8 cellular contexts compared by ENCODE assay signal in genomic region chr21:43865471-43866181, GRCh38. TPM values are rescaled to one million over a fixed set of nuclear protein-coding genes. Genes with fewer than 3 reads are reported as not detected.
DNase-seq lines count a peak whose midpoint lies in the region; ATAC-seq and TF ChIP-seq lines count a peak whose summit lies in the region.

No MANE protein-coding gene starts in this region.

- no peak for TF ChIP-seq POLR2A in breast epithelium (IDR thresholded peaks at IDR 0.05)

- no peaks in the 10 kb centered on the region for H3K9me3 Mint-ChIP-seq in T-helper 2 cell treated with Interferon-gamma antibody and Interleukin-4, amounts not matched to agents 5 μg/mL and 100 μg/mL, for 36 hours

- ATAC-seq in GM19467 (IDR thresholded peaks at IDR 0.05; ENCODE audit: unreplicated experiment) (no peak), HG03521 (IDR thresholded peaks at IDR 0.05; ENCODE audit: unreplicated experiment) (no peak)

- H3K27me3 Mint-ChIP-seq in T-helper 2 cell treated with Interferon-gamma antibody and Interleukin-4, amounts not matched to agents 5 μg/mL and 100 μg/mL, for 36 hours (ENCODE audit: low read depth), result no peaks in the 10 kb centered on the region

- intact Hi-C loops in breast epithelium (cut with DNase I; ENCODE audit: low total_unique reads), result loop anchor here (5.0 kb wide), 1 partner anchor 72 kb away; no protein-coding TSS in a partner anchor

- no peaks in the 10 kb centered on the region for H3K9me3 ChIP-seq in breast epithelium

- peak overlapping the region; percentile 87 for H3K4me3 Mint-ChIP-seq in T-helper 2 cell treated with Interferon-gamma antibody and Interleukin-4, amounts not matched to agents 5 μg/mL and 100 μg/mL, for 36 hours

- peaks cover 4 to 7% of the 10 kb centered on the region in 2 donors for H3K4me1 ChIP-seq in breast epithelium

- peaks cover 32% of the 10 kb centered on the region for H3K4me1 Mint-ChIP-seq in T-helper 2 cell treated with Interferon-gamma antibody and Interleukin-4, amounts not matched to agents 5 μg/mL and 100 μg/mL, for 36 hours (ENCODE audit: low read depth)

- H3K36me3 Mint-ChIP-seq in T-helper 2 cell treated with Interferon-gamma antibody and Interleukin-4, amounts not matched to agents 5 μg/mL and 100 μg/mL, for 36 hours (ENCODE audit: low read depth), result peaks cover 30% of the 10 kb centered on the region

- H3K27ac ChIP-seq in breast epithelium, result peak overlapping the region; percentile 93 to 96

- H3K27me3 ChIP-seq in H7 (ENCODE audit: control insufficient read depth, insufficient read depth, low read length) (peaks cover 11% of the 10 kb centered on the region), breast epithelium (no peaks in the 10 kb centered on the region)

- H3K36me3 ChIP-seq in H7 (replicated peaks; ENCODE audit: control insufficient read depth, insufficient read depth, low read length) (no peaks in the 10 kb centered on the region), breast epithelium (no peaks in the 10 kb centered on the region)

- peak; percentile 10 for DNase-seq in AG09319 (ENCODE audit: extremely low read depth, low read depth)
- DNase-seq in H7, result peak; percentile 89
- peak; percentile 56 for DNase-seq in T-helper 2 cell treated with Interferon-gamma antibody and Interleukin-4, amounts not matched to agents 5 μg/mL and 100 μg/mL, for 36 hours (ENCODE audit: low spot score)
- no peak for DNase-seq in breast epithelium (ENCODE audit: low spot score in 2 of 2)
- peak; percentile 45 for DNase-seq in kidney tubule cell (ENCODE audit: low spot score)
- peak; percentile 54 to 65 for DNase-seq in stimulated activated CD4-positive, alpha-beta T cell treated with anti-CD3 and anti-CD28 coated beads, Interleukin-2, amount 100 ng/mL, for 24 hours

- peak overlapping the region; percentile 57 for H3K4me3 ChIP-seq in H7 (ENCODE audit: insufficient read depth, low read depth, low read length)
- H3K4me3 ChIP-seq in breast epithelium, result peak overlapping the region; percentile 75 to 93 (median 89)

- TF ChIP-seq CTCF in AG09319 (IDR thresholded peaks at IDR 0.05; ENCODE audit: low read depth, low read length) (no peak), breast epithelium (IDR thresholded peaks at IDR 0.05) (no peak)

- H3K27ac Mint-ChIP-seq in T-helper 2 cell treated with Interferon-gamma antibody and Interleukin-4, amounts not matched to agents 5 μg/mL and 100 μg/mL, for 36 hours, result peak overlapping the region; percentile 91

RNA-seq across cellular contexts. Expression of gene AGPAT3, which starts 0.6 kb away (rescaled TPM):
- 9.2 and 11.4 TPM in 2 replicates for total RNA-seq in H7 (2014; rRNA removed; shearing (Covaris generic))
- total RNA-seq in breast epithelium, result 10 to 100 TPM; 27.2 to 35.8 (median 28.2) TPM

Comparison
In these comparisons a context has a peak if more than half of its experiments do, and no peak if none do; other contexts are left out.
1. DNase-seq: peak in AG09319 (single experiment), H7 (single experiment), T-helper 2 cell treated with Interferon-gamma antibody and Interleukin-4, amounts not matched to agents 5 μg/mL and 100 μg/mL, for 36 hours (single experiment), kidney tubule cell (single experiment) and stimulated activated CD4-positive, alpha-beta T cell treated with anti-CD3 and anti-CD28 coated beads, Interleukin-2, amount 100 ng/mL, for 24 hours (2 of 2); none in breast epithelium (0 of 2).